Comparison of ENCODE assay signal across 20 cellular contexts in genomic region chr12:51192284-51192671, GRCh38.
"Had no signal": no experiment of that assay in that cellular context is flagged by ENCODE, and none has a peak within 500 bp of the region (broad histone marks: within the 10 kb centered on the region; RNA-seq: fewer than 3 reads in every experiment).

No MANE protein-coding gene starts in this region.

- H3K4me1 ChIP-seq: esophagus muscularis mucosa, heart right ventricle, parathyroid adenoma, upper lobe of right lung had no signal

- H2AFZ ChIP-seq: parathyroid adenoma had no signal

- DNase-seq: activated CD4-positive, alpha-beta T cell treated with anti-CD3 and anti-CD28 coated beads, Interleukin-2, amount 10 ng/mL, durations not matched to agents 24 days and 14 days; activated CD8-positive, alpha-beta memory T cell treated with anti-CD3 and anti-CD28 coated beads, Interleukin-2, amount 50 U/mL, for 48 hours; activated effector memory CD4-positive, alpha-beta T cell treated with Interleukin-2 at 50 U/mL for 16 hours; activated naive CD4-positive, alpha-beta T cell treated with anti-CD3 and anti-CD28 coated beads, Interleukin-2, amount 10 ng/mL, durations not matched to agents 7 days and 5 days; activated T-cell treated with anti-CD3 and anti-CD28 coated beads, Interleukin-2, amount 50 U/mL, for 48 hours; aorta; brain microvascular endothelial cell; central memory CD4-positive, alpha-beta T cell; cortex of kidney; effector CD8-positive, alpha-beta T cell; heart right ventricle; kidney glomerular epithelial cell; mucosa of descending colon; natural killer cell; stimulated activated naive B cell treated with anti-CD40 and anti-IgM and Interleukin-4, amounts not matched to agents 10 μg/mL and 1 μg/mL and 100 μg/mL, for 72 hours; T-cell; upper lobe of right lung had no signal

- ATAC-seq: mucosa of descending colon; natural killer cell; stimulated activated naive B cell treated with anti-CD40 and anti-IgM and Interleukin-4, amounts not matched to agents 10 μg/mL and 1 μg/mL and 100 μg/mL, for 72 hours; T-cell; upper lobe of right lung had no signal

- H3K27me3 ChIP-seq: brain microvascular endothelial cell, esophagus muscularis mucosa, heart right ventricle, upper lobe of right lung had no signal

- H3K4me3 ChIP-seq: esophagus muscularis mucosa, heart right ventricle, mucosa of descending colon, thoracic aorta, upper lobe of right lung had no signal

- H3K36me3 ChIP-seq: brain microvascular endothelial cell had no signal

- H3K27ac ChIP-seq: brain microvascular endothelial cell, esophagus muscularis mucosa, heart right ventricle, parathyroid adenoma, thoracic aorta, upper lobe of right lung had no signal

- H3K9ac ChIP-seq: parathyroid adenoma had no signal

- H3K9me3 ChIP-seq: esophagus muscularis mucosa, heart right ventricle, mucosa of descending colon, thoracic aorta, upper lobe of right lung had no signal

- H3K79me2 ChIP-seq: parathyroid adenoma had no signal
